ENCODE assay signal across 9 cellular contexts in genomic region chr16:79047337-79047736, GRCh38.
DNase-seq lines count a peak whose midpoint lies in the region; ATAC-seq, FAIRE-seq and TF ChIP-seq lines count a peak whose summit lies in the region.
"Had no signal": no experiment of that assay in that cellular context is flagged by ENCODE, and none has a peak within 500 bp of the region (broad histone marks: within the 10 kb centered on the region; RNA-seq: fewer than 3 reads in every experiment).

No MANE protein-coding gene starts in this region.

- H3K9me3 ChIP-seq in SK-N-SH, result no peaks in the 10 kb centered on the region
- no peaks in the 10 kb centered on the region for H3K9me3 ChIP-seq in K562 (replicated peaks; ENCODE audit: control insufficient read depth, insufficient read depth, low read depth, low read length)

- H3K4me3 ChIP-seq in SK-N-SH (ENCODE audit: low read depth in 2 of 2, low read length in 1 of 2), result no peak overlapping the region
- no peak overlapping the region for H3K4me3 ChIP-seq in K562

- TF ChIP-seq POLR2A in K562 (conservative IDR thresholded peaks at IDR 0.05), result no peak

- WGBS in SK-N-SH (ENCODE audit: low lambda C conversion rate), result 22% methylated on average over 3 of the region's 3 CpGs
- WGBS in K562 (ENCODE audit: insufficient coverage, low coverage, missing lambda C conversion rate), result 2% methylated on average over 3 of the region's 3 CpGs

- no peaks in the 10 kb centered on the region for H3K27me3 Mint-ChIP-seq in neural crest cell (ENCODE audit: low read depth)
- no peaks in the 10 kb centered on the region for H3K27me3 Mint-ChIP-seq in activated CD8-positive, alpha-beta memory T cell treated with anti-CD3 and anti-CD28 coated beads, Interleukin-2, amount 10 ng/mL, durations not matched to agents 7 days and 5 days

- no peak overlapping the region for H3K4me3 Mint-ChIP-seq in neural crest cell
- no peak overlapping the region for H3K4me3 Mint-ChIP-seq in activated CD8-positive, alpha-beta memory T cell treated with anti-CD3 and anti-CD28 coated beads, Interleukin-2, amount 10 ng/mL, durations not matched to agents 7 days and 5 days

- no peaks in the 10 kb centered on the region for H4K20me1 ChIP-seq in SK-N-SH (ENCODE audit: insufficient read depth)
- no peaks in the 10 kb centered on the region for H4K20me1 ChIP-seq in K562 (replicated peaks; ENCODE audit: control insufficient read depth, insufficient read depth, low read length)

- ATAC-seq in SK-N-SH treated with all-trans-retinoic acid at 6 μM for 48 hours, result no peak
- ATAC-seq in K562, result peak; percentile 76
- no peak for ATAC-seq in HG02970 (IDR thresholded peaks at IDR 0.05; ENCODE audit: low FRiP score, unreplicated experiment)
- no peak for ATAC-seq in HG02798 (IDR thresholded peaks at IDR 0.05; ENCODE audit: poor library complexity, unreplicated experiment)
- no peak for ATAC-seq in activated CD8-positive, alpha-beta memory T cell treated with anti-CD3 and anti-CD28 coated beads, Interleukin-2, amount 10 ng/mL, durations not matched to agents 7 days and 5 days

- H3K4me1 ChIP-seq in SK-N-SH (ENCODE audit: control insufficient read depth in 1 of 2, insufficient read depth in 2 of 2, low read depth in 1 of 2, low read length in 1 of 2) (no peaks in the 10 kb centered on the region), K562 (replicated peaks in 1 of 2; ENCODE audit: control insufficient read depth in 2 of 2, insufficient read depth in 2 of 2, low read length in 2 of 2) (no peaks in the 10 kb centered on the region)

- no peaks in the 10 kb centered on the region for H3K36me3 Mint-ChIP-seq in neural crest cell (ENCODE audit: low read depth)
- peaks cover 1% of the 10 kb centered on the region for H3K36me3 Mint-ChIP-seq in activated CD8-positive, alpha-beta memory T cell treated with anti-CD3 and anti-CD28 coated beads, Interleukin-2, amount 10 ng/mL, durations not matched to agents 7 days and 5 days

- H3K36me3 ChIP-seq in SK-N-SH (replicated peaks in 1 of 2; ENCODE audit: control insufficient read depth in 1 of 2, insufficient read depth in 2 of 2, low read length in 1 of 2), result no peaks in the 10 kb centered on the region
- no peaks in the 10 kb centered on the region for H3K36me3 ChIP-seq in K562 (ENCODE audit: control insufficient read depth, insufficient read depth, low read length)

- no peaks in the 10 kb centered on the region for H3F3A ChIP-seq in SK-N-SH (replicated peaks; ENCODE audit: insufficient read depth)

- H2AFZ ChIP-seq in SK-N-SH (ENCODE audit: low read depth) (no peak overlapping the region), K562 (ENCODE audit: low read depth, low read length) (no peak overlapping the region)

- DNase-seq in SK-N-SH (peak; percentile 31), HuH-7.5 (ENCODE audit: low spot score) (peak; percentile 27), K562 (ENCODE audit: extremely low read depth in 1 of 4, low spot score in 3 of 4) (peak; percentile 20 to 30 (median 28)), neural crest cell (ENCODE audit: low read depth, low spot score) (no peak)
- DNase-seq in activated CD8-positive, alpha-beta memory T cell treated with anti-CD3 and anti-CD28 coated beads, Interleukin-2, amount 10 ng/mL, durations not matched to agents 7 days and 5 days, result no peak
- DNase-seq: effector CD4-positive, alpha-beta T cell had no signal

- H3K79me2 ChIP-seq in SK-N-SH (ENCODE audit: insufficient read depth) (no peaks in the 10 kb centered on the region), K562 (ENCODE audit: control insufficient read depth, insufficient read depth, low read length) (no peaks in the 10 kb centered on the region)

- FAIRE-seq in K562 (lab: Jason Lieb, UNC), result peak; percentile 76

- H3K27ac ChIP-seq in SK-N-SH (ENCODE audit: low read depth in 2 of 2, low read length in 1 of 2), result no peak overlapping the region
- H3K27ac ChIP-seq in K562 (ENCODE audit: extremely low read depth, low read depth, low read length), result no peak overlapping the region

- H3K4me2 ChIP-seq in SK-N-SH (no peak overlapping the region), K562 (ENCODE audit: insufficient read depth, low read length) (no peak overlapping the region)

- intact Hi-C loops in K562 (cut with micrococcal nuclease), result no loop called here

- POLR2A ChIA-PET in SK-N-SH (lab: Yijun Ruan, JAX) (no interaction called here), K562 (lab: Yijun Ruan, JAX) (interaction anchor here (0.7 kb wide), 1 partner anchor 25 kb away, joined by 3 read pairs; no protein-coding TSS in a partner anchor)

- CTCF ChIA-PET in SK-N-SH (lab: Yijun Ruan, JAX) (interaction anchor here (0.6 to 1.4 kb wide), 6 partner anchors 22 to 886 kb away, joined by 3 to 4 read pairs (median 4); no protein-coding TSS in a partner anchor), K562 (lab: Yijun Ruan, JAX; ENCODE audit: low intra/inter-chr PET ratio) (no interaction called here)
- CTCF ChIA-PET in activated CD8-positive, alpha-beta memory T cell treated with anti-CD3 and anti-CD28 coated beads, Interleukin-2, amount 10 ng/mL, durations not matched to agents 7 days and 5 days (lab: Charles Lee), result interaction anchor here (0.6 to 1.9 kb wide), 3 partner anchors 11 to 341 kb away, joined by 3 to 5 read pairs (median 4); no protein-coding TSS in a partner anchor

- H3K4me1 Mint-ChIP-seq in neural crest cell, result peaks cover 15% of the 10 kb centered on the region
- H3K4me1 Mint-ChIP-seq in activated CD8-positive, alpha-beta memory T cell treated with anti-CD3 and anti-CD28 coated beads, Interleukin-2, amount 10 ng/mL, durations not matched to agents 7 days and 5 days, result peaks cover 17% of the 10 kb centered on the region

- TF ChIP-seq RAD21 in SK-N-SH (IDR thresholded peaks at IDR 0.05; ENCODE audit: low read length) (peak; percentile 56), K562 (CRISPR knock-in tag; conservative IDR thresholded peaks at IDR 0.05 in 1 of 2, IDR thresholded peaks at IDR 0.05 in 1 of 2) (peak in 1 of 2 experiments; percentile 30; a peak in 1 of 4 replicates)

- no peaks in the 10 kb centered on the region for H3K27me3 ChIP-seq in SK-N-SH (ENCODE audit: insufficient read depth)
- peaks cover 0 to 4% of the 10 kb centered on the region in 2 experiments; a peak in 1 of 5 replicates for H3K27me3 ChIP-seq in K562 (ENCODE audit: control insufficient read depth in 2 of 2, insufficient read depth in 2 of 2, low read length in 2 of 2)

- in situ Hi-C loops in K562 (cut with MboI), result no loop called here

- BruUV-seq in K562 (replicated peaks; lab: Mats Ljungman, UMichigan), result no TSS peak

- H3K9ac ChIP-seq in SK-N-SH (no peak overlapping the region), K562 (ENCODE audit: insufficient read depth in 1 of 2, low read depth in 2 of 2, low read length in 2 of 2) (no peak overlapping the region)

- TF ChIP-seq EP300 in SK-N-SH (IDR thresholded peaks at IDR 0.05; ENCODE audit: borderline replicate concordance in 1 of 2, low read depth in 1 of 2, low read length in 1 of 2) (no peak), K562 (IDR thresholded peaks at IDR 0.05; ENCODE audit: low read length) (no peak)

- no peaks in the 10 kb centered on the region for H3K9me2 ChIP-seq in SK-N-SH

- H3K27ac Mint-ChIP-seq in neural crest cell (ENCODE audit: unreplicated experiment), result no peak overlapping the region
- no peak overlapping the region for H3K27ac Mint-ChIP-seq in activated CD8-positive, alpha-beta memory T cell treated with anti-CD3 and anti-CD28 coated beads, Interleukin-2, amount 10 ng/mL, durations not matched to agents 7 days and 5 days

- TF ChIP-seq CTCF in SK-N-SH (IDR thresholded peaks at IDR 0.05), result peak; percentile 13; the same call in 1 of the 2 replicates
- peak; percentile 53 to 66 (median 65); a peak in 5 of 6 replicates for TF ChIP-seq CTCF in K562 (IDR thresholded peaks at IDR 0.05 in 2 of 3, conservative IDR thresholded peaks at IDR 0.05 in 1 of 3; ENCODE audit: insufficient read depth in 2 of 3, low read depth in 1 of 3, low read length in 3 of 3)
- peak; percentile 68 for TF ChIP-seq CTCF in neural crest cell (conservative IDR thresholded peaks at IDR 0.05)

- H3K9me1 ChIP-seq in K562 (ENCODE audit: control insufficient read depth, insufficient read depth, low read length), result no peaks in the 10 kb centered on the region

- H3K9me3 Mint-ChIP-seq in neural crest cell, result no peaks in the 10 kb centered on the region
- H3K9me3 Mint-ChIP-seq in activated CD8-positive, alpha-beta memory T cell treated with anti-CD3 and anti-CD28 coated beads, Interleukin-2, amount 10 ng/mL, durations not matched to agents 7 days and 5 days (ENCODE audit: low read depth), result no peaks in the 10 kb centered on the region

TF ChIP-seq in SK-N-SH, 30 proteins besides CTCF, POLR2A, EP300 and RAD21 (continues in another document):
- TF ChIP-seq SMC3 (IDR thresholded peaks at IDR 0.05; ENCODE audit: low read depth, low read length) (no peak; the same call in 1 of the 2 replicates), RCOR1 (IDR thresholded peaks at IDR 0.05; ENCODE audit: low read length) (no peak), YY1 (IDR thresholded peaks at IDR 0.05; ENCODE audit: low read depth) (no peak)

TF ChIP-seq in SK-N-SH treated with all-trans-retinoic acid at 6 μM for 48 hours, 23 proteins besides CTCF, POLR2A, EP300 and RAD21 (continues in another document):
- TF ChIP-seq, protein P1, sequence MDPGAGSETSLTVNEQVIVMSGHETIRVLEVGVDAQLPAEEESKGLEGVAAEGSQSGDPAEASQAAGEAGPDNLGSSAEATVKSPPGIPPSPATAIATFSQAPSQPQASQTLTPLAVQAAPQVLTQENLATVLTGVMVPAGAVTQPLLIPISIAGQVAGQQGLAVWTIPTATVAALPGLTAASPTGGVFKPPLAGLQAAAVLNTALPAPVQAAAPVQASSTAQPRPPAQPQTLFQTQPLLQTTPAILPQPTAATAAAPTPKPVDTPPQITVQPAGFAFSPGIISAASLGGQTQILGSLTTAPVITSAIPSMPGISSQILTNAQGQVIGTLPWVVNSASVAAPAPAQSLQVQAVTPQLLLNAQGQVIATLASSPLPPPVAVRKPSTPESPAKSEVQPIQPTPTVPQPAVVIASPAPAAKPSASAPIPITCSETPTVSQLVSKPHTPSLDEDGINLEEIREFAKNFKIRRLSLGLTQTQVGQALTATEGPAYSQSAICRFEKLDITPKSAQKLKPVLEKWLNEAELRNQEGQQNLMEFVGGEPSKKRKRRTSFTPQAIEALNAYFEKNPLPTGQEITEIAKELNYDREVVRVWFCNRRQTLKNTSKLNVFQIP (CRISPR knock-in tag; IDR thresholded peaks at IDR 0.05; ENCODE audit: borderline replicate concordance, low read depth), result no peak

TF ChIP-seq in K562, 482 proteins besides CTCF, POLR2A, EP300 and RAD21 (continues in another document):
- TF ChIP-seq RFX5 (IDR thresholded peaks at IDR 0.05; ENCODE audit: low read depth, low read length) (no peak), ZNF263 (CRISPR knock-in tag; IDR thresholded peaks at IDR 0.05; ENCODE audit: borderline replicate concordance) (no peak)

Comparison
In these comparisons a context has a peak if more than half of its experiments do, and no peak if none do; other contexts are left out.
1. DNase-seq: peak in SK-N-SH (single experiment), HuH-7.5 (single experiment) and K562 (4 of 4); none in neural crest cell (single experiment) and activated CD8-positive, alpha-beta memory T cell treated with anti-CD3 and anti-CD28 coated beads, Interleukin-2, amount 10 ng/mL, durations not matched to agents 7 days and 5 days (single experiment).
2. CTCF ChIP-seq: peak in every context shown above with its lines; median percentile 68 in neural crest cell; 65 in K562; 13 in SK-N-SH.
3. Of the 27 proteins assayed by ChIP-seq in both K562 and SK-N-SH: peak only in K562: SMC3; only in SK-N-SH: none; in both: CTCF; in neither: 24; mixed calls (peak in some experiments, not most) for 1.